Comparison of ENCODE assay signal across 11 cellular contexts in the genomic region with DNA sequence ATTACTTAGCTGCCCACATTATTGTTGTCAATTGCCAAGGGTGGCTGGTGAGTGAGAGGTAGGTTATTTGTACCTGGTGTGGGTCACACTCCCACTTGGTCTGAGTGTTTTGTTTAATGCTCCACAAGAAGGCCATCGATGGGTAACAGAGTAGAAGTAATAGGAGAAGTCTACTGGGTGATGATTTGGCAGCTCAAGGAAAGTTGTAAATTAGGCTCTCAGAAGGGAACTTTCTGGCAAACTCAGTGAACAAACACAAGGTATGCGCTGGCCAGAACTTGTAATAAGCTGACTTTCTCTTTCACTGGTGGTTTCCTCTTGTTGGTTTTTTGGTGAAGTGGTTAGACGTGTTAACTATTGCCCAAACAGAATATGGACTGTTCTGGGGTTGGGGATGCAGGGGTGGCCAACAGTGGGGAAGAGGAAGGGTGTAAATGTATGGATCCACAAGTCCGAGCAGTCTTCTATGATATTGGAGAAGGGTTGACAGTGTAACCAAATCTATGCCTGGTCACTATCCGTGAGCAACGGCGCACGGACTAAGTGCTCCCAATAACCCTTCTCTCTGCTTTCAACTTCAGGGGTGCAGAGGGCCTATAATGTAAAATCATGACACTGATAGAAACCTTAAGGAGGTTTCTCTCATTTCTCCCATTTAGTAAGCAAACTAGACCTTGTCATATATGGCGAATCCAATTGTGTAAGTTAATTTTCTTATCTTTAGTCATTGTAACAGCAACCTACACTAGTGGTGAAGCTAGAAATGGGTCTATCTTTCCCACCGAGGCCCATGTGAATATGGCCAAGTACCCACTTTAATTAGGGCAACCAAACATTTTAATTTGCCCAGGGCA.
DNase-seq lines count a peak whose midpoint lies in the region; ATAC-seq, FAIRE-seq and TF ChIP-seq lines count a peak whose summit lies in the region.
"Had no signal": no experiment of that assay in that cellular context is flagged by ENCODE, and none has a peak within 500 bp of the region (broad histone marks: within the 10 kb centered on the region; RNA-seq: fewer than 3 reads in every experiment).

No MANE protein-coding gene starts in this region.

- H3K9me3 ChIP-seq in gastrocnemius medialis: no peaks in the 10 kb centered on the region
- H3K9me3 ChIP-seq: thoracic aorta had no signal

- H3K36me3 ChIP-seq in gastrocnemius medialis: no peaks in the 10 kb centered on the region
- H3K36me3 ChIP-seq: thoracic aorta had no signal

- peak; percentile 51 for DNase-seq in NCI-H446 treated with DMSO at 0.1 percent for 48 hours (lab: John Stamatoyannopoulos, UW)
- no peak for DNase-seq in gastrocnemius medialis
- DNase-seq in OCI-M1 (lab: John Stamatoyannopoulos, UW): no peak
- no peak for DNase-seq in HTR-8/SVneo (ENCODE audit: insufficient read length, low spot score)
- DNase-seq: aorta had no signal

- in situ Hi-C loops in gastrocnemius medialis (cut with MboI; ENCODE audit: low sequenced_read_pairs in 4 of 4): no loop called here

- TF ChIP-seq POLR2A in gastrocnemius medialis (IDR thresholded peaks at IDR 0.05): no peak

- ATAC-seq in GM19438 (IDR thresholded peaks at IDR 0.05; ENCODE audit: low read depth, unreplicated experiment) (peak; percentile 51), HG02973 (IDR thresholded peaks at IDR 0.05; ENCODE audit: unreplicated experiment) (peak; percentile 50), gastrocnemius medialis (peak; percentile 82 to 85), HG03520 (IDR thresholded peaks at IDR 0.05; ENCODE audit: unreplicated experiment) (no peak), GM19351 (IDR thresholded peaks at IDR 0.05; ENCODE audit: unreplicated experiment) (no peak)

- H3K4me1 ChIP-seq in gastrocnemius medialis: peaks cover 6 to 10% of the 10 kb centered on the region in 2 donors

- H3K27ac ChIP-seq in gastrocnemius medialis: peak overlapping the region; percentile 51 to 64 (median 61)
- H3K27ac ChIP-seq: SK-N-MC, thoracic aorta had no signal

- FAIRE-seq in HTR-8/SVneo (lab: Jason Lieb, UNC): no peak

- intact Hi-C loops in gastrocnemius medialis (cut with DNase I; ENCODE audit: low total_unique reads): no loop called here

- H3K4me3 ChIP-seq in gastrocnemius medialis: peak overlapping the region in 1 of 4 donors; percentile 21
- H3K4me3 ChIP-seq: SK-N-MC, thoracic aorta had no signal

- no peaks in the 10 kb centered on the region for H3K27me3 ChIP-seq in gastrocnemius medialis

- TF ChIP-seq CTCF in gastrocnemius medialis (IDR thresholded peaks at IDR 0.05 in 4 of 5, conservative IDR thresholded peaks at IDR 0.05 in 1 of 5): no peak

Comparison
In these comparisons a context has a peak if more than half of its experiments do, and no peak if none do; other contexts are left out.
1. ATAC-seq: peak in GM19438 (single experiment), HG02973 (single experiment) and gastrocnemius medialis (2 of 2); none in HG03520 (single experiment) and GM19351 (single experiment).